Comparison of ENCODE assay signal across 23 cellular contexts in genomic region chr9:29062446-29062845, GRCh38.
"Had no signal": no experiment of that assay in that cellular context is flagged by ENCODE, and none has a peak within 500 bp of the region (broad histone marks: within the 10 kb centered on the region; RNA-seq: fewer than 3 reads in every experiment).

No MANE protein-coding gene starts in this region.

- H3K27ac ChIP-seq: colonic mucosa, coronary artery, dorsolateral prefrontal cortex, epithelial cell of prostate, esophagus muscularis mucosa, esophagus squamous epithelium, foreskin keratinocyte, gastrocnemius medialis, gastroesophageal sphincter, heart left ventricle, heart right ventricle had no signal

- DNase-seq: colonic mucosa; cortex of kidney; dermis blood vessel endothelial cell; dorsolateral prefrontal cortex; effector CD4-positive, alpha-beta T cell; effector CD8-positive, alpha-beta T cell; effector memory CD4-positive, alpha-beta T cell; effector memory CD8-positive, alpha-beta T cell; endodermal cell; erythroblast; esophagus squamous epithelium; foreskin fibroblast; foreskin keratinocyte; foreskin melanocyte; gastrocnemius medialis; glutamatergic neuron; head of caudate nucleus; heart left ventricle; heart right ventricle had no signal

- H3K4me1 ChIP-seq: colonic mucosa, esophagus muscularis mucosa, esophagus squamous epithelium, foreskin keratinocyte, gastrocnemius medialis, gastroesophageal sphincter, heart left ventricle, heart right ventricle had no signal

- H3K9me3 ChIP-seq: colonic mucosa, esophagus muscularis mucosa, esophagus squamous epithelium, gastrocnemius medialis, gastroesophageal sphincter had no signal

- H3K4me3 ChIP-seq: colonic mucosa, coronary artery, dorsolateral prefrontal cortex, esophagus muscularis mucosa, esophagus squamous epithelium, gastrocnemius medialis, gastroesophageal sphincter, heart left ventricle, heart right ventricle had no signal

- H3K36me3 ChIP-seq: colonic mucosa, esophagus muscularis mucosa, esophagus squamous epithelium, gastrocnemius medialis, gastroesophageal sphincter, heart left ventricle, heart right ventricle had no signal

- H3K27me3 ChIP-seq: colonic mucosa, dorsolateral prefrontal cortex, esophagus muscularis mucosa, esophagus squamous epithelium, gastrocnemius medialis, gastroesophageal sphincter, heart left ventricle, heart right ventricle had no signal
